In the genomic region with DNA sequence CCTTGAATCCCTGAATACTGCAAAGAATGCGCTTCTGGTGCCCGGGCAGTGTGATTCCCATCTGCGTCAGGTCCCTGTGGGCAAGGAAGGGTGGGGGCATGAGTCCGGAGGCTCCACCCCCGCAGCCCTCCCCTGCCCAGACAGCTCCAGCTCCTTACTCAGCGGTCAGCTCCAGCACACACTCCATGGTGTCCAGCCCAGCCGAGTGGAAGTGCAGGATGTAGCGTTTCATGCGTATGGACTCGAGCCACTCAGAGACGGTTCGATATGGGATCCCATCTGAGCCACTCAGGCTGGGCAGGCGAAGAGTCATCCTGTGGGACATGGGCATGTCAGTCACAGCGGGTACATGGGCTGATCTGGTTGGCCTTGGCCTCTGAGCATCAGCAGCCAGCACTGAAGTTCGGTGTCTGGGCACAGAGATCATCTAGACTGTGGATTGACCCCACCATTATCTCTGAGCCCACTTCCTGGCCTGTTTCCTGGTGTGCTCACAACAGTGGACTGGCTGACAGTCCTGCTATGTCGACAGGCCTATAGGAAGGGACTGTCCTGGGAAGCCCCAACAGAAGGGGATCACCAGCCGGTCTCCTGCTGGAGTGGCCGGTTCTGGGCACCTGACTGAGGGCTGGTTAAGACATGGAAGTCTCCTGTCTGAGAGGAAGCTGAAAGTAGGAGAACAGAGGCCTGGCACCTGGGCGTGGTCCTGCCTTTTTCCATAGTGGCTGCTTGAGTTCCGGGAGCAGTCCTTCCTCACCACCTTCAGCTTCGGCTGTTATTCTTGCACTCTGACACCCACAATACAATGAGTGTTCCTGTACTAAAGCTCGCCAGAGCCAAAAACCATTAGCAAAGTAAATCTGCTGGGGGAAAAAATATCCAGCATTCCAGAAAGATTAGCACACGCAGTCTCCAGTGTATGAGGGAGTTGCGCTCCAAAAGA, we compare ENCODE assay signal across 13 cellular contexts. TPM values are rescaled to one million over a fixed set of nuclear protein-coding genes. Genes with fewer than 3 reads are reported as not detected.
A peak's percentile ranks its signal among the peaks of the same experiment; 100 is the strongest.
DNase-seq lines count a peak whose midpoint lies in the region; ATAC-seq and TF ChIP-seq lines count a peak whose summit lies in the region.
"Had no signal": no experiment of that assay in that cellular context is flagged by ENCODE, and none has a peak within 500 bp of the region (broad histone marks: within the 10 kb centered on the region; RNA-seq: fewer than 3 reads in every experiment).

No MANE protein-coding gene starts in this region.

- H3K36me3 ChIP-seq in Caco-2 (ENCODE audit: control insufficient read depth, insufficient read depth, low read length) (peaks cover 8% of the 10 kb centered on the region), ascending aorta (peaks cover 39 to 45% of the 10 kb centered on the region in 2 donors)

- H3K27me3 Mint-ChIP-seq in Caco-2 (ENCODE audit: insufficient read depth, unreplicated experiment): no peaks in the 10 kb centered on the region
- H3K27me3 Mint-ChIP-seq in stimulated activated naive B cell treated with anti-CD40 and anti-IgM and Interleukin-4, amounts not matched to agents 10 μg/mL and 1 μg/mL and 100 μg/mL, for 72 hours: peaks cover 0 to 6% of the 10 kb centered on the region in 2 donors
- H3K27me3 Mint-ChIP-seq: activated naive CD8-positive, alpha-beta T cell treated with anti-CD3 and anti-CD28 coated beads, Interleukin-2, amount 10 ng/mL, durations not matched to agents 7 days and 5 days; stimulated activated naive CD8-positive, alpha-beta T cell treated with anti-CD3 and anti-CD28 coated beads, Interleukin-15, Interleukin-2, amounts not matched to agents 100 ng/mL and 50 ng/mL, for 24 hours had no signal

- H3K27ac ChIP-seq in ascending aorta: peak overlapping the region; percentile 97 to 99
- H3K27ac ChIP-seq: KMS-11, SK-N-MC had no signal

- H3K4me3 ChIP-seq in Caco-2 (ENCODE audit: low read depth, low read length): no peak overlapping the region
- peak overlapping the region; percentile 1 to 42 for H3K4me3 ChIP-seq in ascending aorta
- H3K4me3 ChIP-seq: SK-N-MC had no signal

- CTCF ChIA-PET in Caco-2 (lab: Charles Lee): interaction anchor here (0.6 to 1.4 kb wide), 2 partner anchors 16 to 1143 kb away, joined by 3 read pairs; no protein-coding TSS in a partner anchor

- H3K36me3 Mint-ChIP-seq in Caco-2 (ENCODE audit: insufficient read depth, unreplicated experiment): peaks cover 83% of the 10 kb centered on the region
- peaks cover 31 to 43% of the 10 kb centered on the region in 2 donors for H3K36me3 Mint-ChIP-seq in stimulated activated naive B cell treated with anti-CD40 and anti-IgM and Interleukin-4, amounts not matched to agents 10 μg/mL and 1 μg/mL and 100 μg/mL, for 72 hours

- H3K27me3 ChIP-seq in Caco-2 (replicated peaks; ENCODE audit: control insufficient read depth, insufficient read depth, low read length) (no peaks in the 10 kb centered on the region), ascending aorta (no peaks in the 10 kb centered on the region)

- no TSS peak for BruUV-seq in Caco-2 (replicated peaks; lab: Mats Ljungman, UMichigan)

- H3K9me3 ChIP-seq in Caco-2 (no peaks in the 10 kb centered on the region), ascending aorta (no peaks in the 10 kb centered on the region)

- TF ChIP-seq CTCF in Caco-2 (IDR thresholded peaks at IDR 0.05; ENCODE audit: insufficient read depth in 1 of 2, low read depth in 1 of 2, low read length in 1 of 2, severe bottlenecking in 1 of 2, unreplicated experiment in 1 of 2): no peak
- TF ChIP-seq CTCF in ascending aorta (IDR thresholded peaks at IDR 0.05): no peak

- no peak for DNase-seq in Caco-2
- DNase-seq in ascending aorta (ENCODE audit: low spot score in 2 of 2): peak; percentile 66 to 96
- DNase-seq in cardiac septum (ENCODE audit: low spot score): peak; percentile 75
- DNase-seq in posterior vena cava (ENCODE audit: low spot score): peak; percentile 95
- DNase-seq in germinal center (ENCODE audit: low spot score): no peak
- no peak for DNase-seq in stimulated activated naive B cell treated with anti-CD40 and anti-IgM and Interleukin-4, amounts not matched to agents 10 μg/mL and 1 μg/mL and 100 μg/mL, for 72 hours
- DNase-seq: activated naive CD8-positive, alpha-beta T cell treated with anti-CD3 and anti-CD28 coated beads, Interleukin-2, amount 10 ng/mL, durations not matched to agents 7 days and 5 days; nephron progenitor cell had no signal

- no peaks in the 10 kb centered on the region for H3K9me3 Mint-ChIP-seq in Caco-2 (ENCODE audit: unreplicated experiment)
- no peaks in the 10 kb centered on the region for H3K9me3 Mint-ChIP-seq in stimulated activated naive B cell treated with anti-CD40 and anti-IgM and Interleukin-4, amounts not matched to agents 10 μg/mL and 1 μg/mL and 100 μg/mL, for 72 hours
- H3K9me3 Mint-ChIP-seq: activated naive CD8-positive, alpha-beta T cell treated with anti-CD3 and anti-CD28 coated beads, Interleukin-2, amount 10 ng/mL, durations not matched to agents 7 days and 5 days; nephron progenitor cell; stimulated activated naive CD8-positive, alpha-beta T cell treated with anti-CD3 and anti-CD28 coated beads, Interleukin-15, Interleukin-2, amounts not matched to agents 100 ng/mL and 50 ng/mL, for 24 hours had no signal

- H3K27ac Mint-ChIP-seq in Caco-2 (ENCODE audit: unreplicated experiment): peak overlapping the region; percentile 58
- no peak overlapping the region for H3K27ac Mint-ChIP-seq in stimulated activated naive B cell treated with anti-CD40 and anti-IgM and Interleukin-4, amounts not matched to agents 10 μg/mL and 1 μg/mL and 100 μg/mL, for 72 hours
- H3K27ac Mint-ChIP-seq: nephron progenitor cell; stimulated activated naive CD8-positive, alpha-beta T cell treated with anti-CD3 and anti-CD28 coated beads, Interleukin-15, Interleukin-2, amounts not matched to agents 100 ng/mL and 50 ng/mL, for 24 hours had no signal

- peaks cover 20% of the 10 kb centered on the region; the same call in 1 of the 2 replicates for H3K4me1 ChIP-seq in Caco-2
- H3K4me1 ChIP-seq in ascending aorta: peaks cover 35 to 73% of the 10 kb centered on the region in 2 donors

- intact Hi-C loops in Caco-2 (cut with micrococcal nuclease; ENCODE audit: unreplicated experiment): loop anchor here (2.0 kb wide), 1 partner anchor 15 kb away; no protein-coding TSS in a partner anchor
- intact Hi-C loops in ascending aorta (cut with DNase I): loop anchor here (1.0 to 10.0 kb wide), 4 partner anchors 11 to 1443 kb away; partner anchors contain the start of genes CASP2 and TPK1
- intact Hi-C loops in cardiac septum (cut with DNase I): no loop called here
- intact Hi-C loops in posterior vena cava (cut with DNase I): no loop called here

- H3K4me3 Mint-ChIP-seq in Caco-2 (ENCODE audit: unreplicated experiment): no peak overlapping the region
- H3K4me3 Mint-ChIP-seq in stimulated activated naive B cell treated with anti-CD40 and anti-IgM and Interleukin-4, amounts not matched to agents 10 μg/mL and 1 μg/mL and 100 μg/mL, for 72 hours: no peak overlapping the region
- H3K4me3 Mint-ChIP-seq: activated naive CD8-positive, alpha-beta T cell treated with anti-CD3 and anti-CD28 coated beads, Interleukin-2, amount 10 ng/mL, durations not matched to agents 7 days and 5 days; nephron progenitor cell; stimulated activated naive CD8-positive, alpha-beta T cell treated with anti-CD3 and anti-CD28 coated beads, Interleukin-15, Interleukin-2, amounts not matched to agents 100 ng/mL and 50 ng/mL, for 24 hours had no signal

- POLR2A ChIA-PET in Caco-2 (lab: Charles Lee): no interaction called here

- ATAC-seq in GM21529 (IDR thresholded peaks at IDR 0.05; ENCODE audit: unreplicated experiment) (no peak), HG02938 (IDR thresholded peaks at IDR 0.05; ENCODE audit: unreplicated experiment) (no peak)
- ATAC-seq in stimulated activated naive B cell treated with anti-CD40 and anti-IgM and Interleukin-4, amounts not matched to agents 10 μg/mL and 1 μg/mL and 100 μg/mL, for 72 hours (replicated peaks): no peak

- peaks cover 15% of the 10 kb centered on the region for H3K4me1 Mint-ChIP-seq in Caco-2 (ENCODE audit: low read depth, unreplicated experiment)
- H3K4me1 Mint-ChIP-seq in stimulated activated naive B cell treated with anti-CD40 and anti-IgM and Interleukin-4, amounts not matched to agents 10 μg/mL and 1 μg/mL and 100 μg/mL, for 72 hours: peaks cover 3 to 6% of the 10 kb centered on the region in 2 donors

RNA-seq across cellular contexts. Expression of gene ZYX, which starts 10.6 kb away (rescaled TPM):
- total RNA-seq in Caco-2 (2022): 147 and 160 TPM in 2 replicates
- total RNA-seq in ascending aorta: 320 TPM
- total RNA-seq in cardiac septum: 126 TPM
- total RNA-seq in posterior vena cava: 100 to 1,000 TPM; 388 to 407 TPM

RNA-seq across cellular contexts. Expression of gene EPHA1, which starts 16.9 kb away (rescaled TPM):
- total RNA-seq in Caco-2 (2022) (66.6 and 69.2 TPM in 2 replicates), ascending aorta (not detected), cardiac septum (not detected), posterior vena cava (under 1 TPM in 1 of 2 donors, not detected in 1; 0.24 TPM)

RNA-seq across cellular contexts. Expression of gene FAM131B, which starts 29.2 kb away (rescaled TPM):
- total RNA-seq in Caco-2 (2022) (20.2 and 22.3 TPM in 2 replicates), ascending aorta (0.53 TPM), cardiac septum (0.19 TPM), posterior vena cava (1 to 10 TPM; 1.1 to 1.5 TPM)

RNA-seq across cellular contexts. Expression of gene TAS2R60, which starts 51.5 kb away (rescaled TPM):
- total RNA-seq in Caco-2 (2022) (not detected in 2 replicates), ascending aorta (not detected), cardiac septum (not detected), posterior vena cava (under 1 TPM; 0.42 to 0.57 TPM)

Comparison
In these comparisons a context has a peak if more than half of its experiments do, and no peak if none do; other contexts are left out.
1. DNase-seq: peak in ascending aorta (2 of 2), cardiac septum (single experiment) and posterior vena cava (single experiment); none in Caco-2 (0 of 2), germinal center (single experiment) and stimulated activated naive B cell treated with anti-CD40 and anti-IgM and Interleukin-4, amounts not matched to agents 10 μg/mL and 1 μg/mL and 100 μg/mL, for 72 hours (single experiment).
2. RNA of gene EPHA1, which starts 16.9 kb away (total RNA-seq): 66.6 to 69.2 TPM in Caco-2; 0.24 TPM in posterior vena cava, not detected in cardiac septum (single experiment) and not detected in ascending aorta (single experiment); every median in the first group is over 10 times any median in the second.
3. intact Hi-C loops: an anchor here in Caco-2 (2.0 kb wide) and ascending aorta (1.0 to 10.0 kb wide); none called in cardiac septum and posterior vena cava.